13 cellular contexts compared by ENCODE assay signal in the genomic region with DNA sequence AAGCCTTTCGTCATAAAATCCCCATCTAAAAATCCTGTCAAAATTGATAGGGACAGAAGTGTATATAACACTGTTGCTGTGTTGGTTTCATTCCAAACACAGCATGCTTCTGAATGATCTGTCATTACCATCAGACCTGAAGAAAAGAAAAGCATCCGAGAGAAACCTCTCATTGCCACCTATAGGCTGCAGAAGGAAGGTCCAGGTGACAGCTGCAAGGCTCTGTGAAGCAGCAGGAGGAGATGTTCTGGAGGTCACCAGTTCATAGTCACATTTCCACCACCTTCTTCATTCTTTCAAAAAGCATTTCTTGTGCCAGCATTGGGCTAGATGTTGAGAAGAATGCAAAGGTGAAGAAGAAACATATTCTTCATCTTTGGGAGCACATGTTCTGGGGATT.
DNase-seq lines count a peak whose midpoint lies in the region; ATAC-seq, FAIRE-seq and TF ChIP-seq lines count a peak whose summit lies in the region.
"Had no signal": no experiment of that assay in that cellular context is flagged by ENCODE, and none has a peak within 500 bp of the region (broad histone marks: within the 10 kb centered on the region; RNA-seq: fewer than 3 reads in every experiment).

No MANE protein-coding gene starts in this region.

- peak; percentile 28 for DNase-seq in activated naive CD4-positive, alpha-beta T cell treated with anti-CD3 and anti-CD28 coated beads, Interleukin-2, amount 10 ng/mL, durations not matched to agents 7 days and 5 days
- no peak for DNase-seq in activated naive CD4-positive, alpha-beta T cell (lab: John Stamatoyannopoulos, UW)
- DNase-seq in NCI-H345 (lab: John Stamatoyannopoulos, UW) (peak; percentile 56), H1 (ENCODE audit: low read depth in 1 of 2, low spot score in 2 of 2) (no peak), posterior vena cava (ENCODE audit: low spot score) (no peak), coronary artery (ENCODE audit: low spot score) (no peak)
- no peak for DNase-seq in stimulated activated CD4-positive, alpha-beta T cell treated with anti-CD3 and anti-CD28 coated beads, Interleukin-4, amount 100 ng/mL, for 4 hours
- DNase-seq: activated B cell treated with CpG ODN at 0.5 μM for 24 hours, AML-193, colonic mucosa, MG63 had no signal

- H3K9me3 Mint-ChIP-seq in activated naive CD4-positive, alpha-beta T cell treated with anti-CD3 and anti-CD28 coated beads, Interleukin-2, amount 10 ng/mL, durations not matched to agents 7 days and 5 days = no peaks in the 10 kb centered on the region

- no peaks in the 10 kb centered on the region for H3K23me2 ChIP-seq in H1 (ENCODE audit: low read depth, low read length)

- H3K56ac ChIP-seq in H1 (replicated peaks; ENCODE audit: insufficient read length, low read depth, low read length) = no peak overlapping the region

- no peak overlapping the region for H3K18ac ChIP-seq in H1 (ENCODE audit: extremely low read depth, low read length)

- no peak overlapping the region for H2BK20ac ChIP-seq in H1 (ENCODE audit: low read length)

- H3K27me3 Mint-ChIP-seq in activated naive CD4-positive, alpha-beta T cell treated with anti-CD3 and anti-CD28 coated beads, Interleukin-2, amount 10 ng/mL, durations not matched to agents 7 days and 5 days = peaks cover 9% of the 10 kb centered on the region
- H3K27me3 Mint-ChIP-seq: activated B cell treated with CpG ODN at 0.5 μM for 24 hours; activated T-helper 17 cell treated with anti-CD3 and anti-CD28 coated beads, Interleukin-2, amount 50 U/mL, for 72 hours had no signal

- no peaks in the 10 kb centered on the region for H3K36me3 ChIP-seq in H1 (ENCODE audit: control insufficient read depth in 2 of 4, insufficient read depth in 4 of 4, low read length in 3 of 4)
- H3K36me3 ChIP-seq: colonic mucosa, MG63 had no signal

- CTCF ChIA-PET in activated naive CD4-positive, alpha-beta T cell treated with anti-CD3 and anti-CD28 coated beads, Interleukin-2, amount 10 ng/mL, durations not matched to agents 7 days and 5 days (lab: Charles Lee) = interaction anchor here (0.6 kb wide), 1 partner anchor 566 kb away, joined by 3 read pairs; no protein-coding TSS in a partner anchor
- CTCF ChIA-PET in H1 (lab: Charles Lee; ENCODE audit: partially characterized antibody) = no interaction called here

- no peaks in the 10 kb centered on the region for H3K27me3 ChIP-seq in H1 (replicated peaks in 1 of 4; ENCODE audit: control insufficient read depth in 3 of 4, extremely low read depth in 1 of 4, insufficient read depth in 3 of 4, low read length in 3 of 4)
- H3K27me3 ChIP-seq: colonic mucosa, MG63 had no signal

- POLR2A ChIA-PET in H1 (lab: Charles Lee; ENCODE audit: partially characterized antibody) = no interaction called here

- no peak for ATAC-seq in HG03139 (IDR thresholded peaks at IDR 0.05; ENCODE audit: unreplicated experiment)
- ATAC-seq: activated T-helper 17 cell treated with anti-CD3 and anti-CD28 coated beads, Interleukin-2, amount 50 U/mL, for 72 hours had no signal

- FAIRE-seq in H1 (lab: Jason Lieb, UNC) = no peak

- H3K79me1 ChIP-seq in H1 (ENCODE audit: low read depth, low read length) = no peaks in the 10 kb centered on the region

- WGBS in H1 (ENCODE audit: extremely low coverage in 1 of 2, insufficient coverage in 1 of 2, insufficient read length in 1 of 2, insufficient replicate concordance in 2 of 2, low coverage in 1 of 2, low lambda C conversion rate in 2 of 2, missing lambda C conversion rate in 1 of 2), 2 experiments = 70% methylated on average over 2 of the region's 2 CpGs; no CpG with 5 or more reads in 1 of the 2 experiments

- TF ChIP-seq RAD21 in H1 (IDR thresholded peaks at IDR 0.05 in 1 of 2, conservative IDR thresholded peaks at IDR 0.05 in 1 of 2; ENCODE audit: low read depth in 2 of 2, low read length in 2 of 2) = peak; percentile 43 to 50; a peak in 3 of 4 replicates

- H3K4me1 Mint-ChIP-seq in activated naive CD4-positive, alpha-beta T cell treated with anti-CD3 and anti-CD28 coated beads, Interleukin-2, amount 10 ng/mL, durations not matched to agents 7 days and 5 days = no peaks in the 10 kb centered on the region
- H3K4me1 Mint-ChIP-seq: activated B cell treated with CpG ODN at 0.5 μM for 24 hours; activated T-helper 17 cell treated with anti-CD3 and anti-CD28 coated beads, Interleukin-2, amount 50 U/mL, for 72 hours had no signal

- H2BK120ac ChIP-seq in H1 (replicated peaks; ENCODE audit: low read depth, low read length) = no peak overlapping the region

- TF ChIP-seq CTCF in H1 (IDR thresholded peaks at IDR 0.05; ENCODE audit: control extremely low read depth in 1 of 3, insufficient read depth in 1 of 3, low read depth in 1 of 3, low read length in 3 of 3) (peak in 2 of 3 experiments; percentile 21 to 49; a peak in 2 of 4 replicates), coronary artery (IDR thresholded peaks at IDR 0.05) (no peak)

- intact Hi-C loops in posterior vena cava (cut with DNase I) = no loop called here

- H3K79me2 ChIP-seq in H1 (ENCODE audit: control insufficient read depth in 1 of 2, insufficient read depth in 2 of 2, low read length in 2 of 2) = no peaks in the 10 kb centered on the region

- no peak overlapping the region for H3K4ac ChIP-seq in H1 (replicated peaks; ENCODE audit: insufficient read length, low read depth, low read length)

- no peak overlapping the region for H3K14ac ChIP-seq in H1 (ENCODE audit: insufficient read length)

- no peak overlapping the region for H3K4me3 Mint-ChIP-seq in activated naive CD4-positive, alpha-beta T cell treated with anti-CD3 and anti-CD28 coated beads, Interleukin-2, amount 10 ng/mL, durations not matched to agents 7 days and 5 days
- H3K4me3 Mint-ChIP-seq: activated B cell treated with CpG ODN at 0.5 μM for 24 hours; activated T-helper 17 cell treated with anti-CD3 and anti-CD28 coated beads, Interleukin-2, amount 50 U/mL, for 72 hours had no signal

- no peak for TF ChIP-seq POLR2A in H1 (IDR thresholded peaks at IDR 0.05; ENCODE audit: control extremely low read depth in 1 of 2, low read depth in 2 of 2, low read length in 2 of 2)

- H4K20me1 ChIP-seq in H1 (replicated peaks in 1 of 2; ENCODE audit: control insufficient read depth in 1 of 2, insufficient read depth in 2 of 2, low read length in 2 of 2) = no peaks in the 10 kb centered on the region

- no peak overlapping the region for H2AFZ ChIP-seq in H1 (ENCODE audit: low read length)

- no peak overlapping the region for H2AK5ac ChIP-seq in H1 (ENCODE audit: low read depth, low read length)

- H2BK5ac ChIP-seq in H1 (ENCODE audit: low read depth, low read length) = no peak overlapping the region

- H3K4me3 ChIP-seq in H1 (ENCODE audit: extremely low read depth in 1 of 4, insufficient read depth in 2 of 4, low read depth in 3 of 4, low read length in 4 of 4) (no peak overlapping the region), coronary artery (no peak overlapping the region)
- H3K4me3 ChIP-seq: colonic mucosa, MG63 had no signal

- H3K27ac ChIP-seq in H1 (ENCODE audit: low read depth, low read length) = no peak overlapping the region
- no peak overlapping the region for H3K27ac ChIP-seq in coronary artery
- H3K27ac ChIP-seq: colonic mucosa had no signal

- no peaks in the 10 kb centered on the region; a peak in 1 of 4 replicates for H3K9me3 ChIP-seq in H1 (ENCODE audit: insufficient read depth in 2 of 2, low read depth in 1 of 2, low read length in 1 of 2)
- H3K9me3 ChIP-seq: colonic mucosa, MG63 had no signal

- no peak overlapping the region for H2BK12ac ChIP-seq in H1 (ENCODE audit: low read depth, low read length)

- no peak for TF ChIP-seq EP300 in H1 (IDR thresholded peaks at IDR 0.05; ENCODE audit: borderline replicate concordance in 1 of 2, low read depth in 2 of 2, low read length in 2 of 2)

- H3K27ac Mint-ChIP-seq in activated naive CD4-positive, alpha-beta T cell treated with anti-CD3 and anti-CD28 coated beads, Interleukin-2, amount 10 ng/mL, durations not matched to agents 7 days and 5 days = no peak overlapping the region
- H3K27ac Mint-ChIP-seq: activated B cell treated with CpG ODN at 0.5 μM for 24 hours; activated T-helper 17 cell treated with anti-CD3 and anti-CD28 coated beads, Interleukin-2, amount 50 U/mL, for 72 hours had no signal

- no peak overlapping the region for H4K5ac ChIP-seq in H1 (ENCODE audit: insufficient read length, low read depth, low read length)

- no peak overlapping the region for H2BK15ac ChIP-seq in H1 (ENCODE audit: low read length)

- H3K4me1 ChIP-seq in H1 (replicated peaks in 1 of 4; ENCODE audit: control insufficient read depth in 3 of 4, insufficient read depth in 4 of 4, low read length in 3 of 4) = 0 out of 7 replicates have a peak, but pooled peaks cover 0 to 3% (median 0%) of the 10 kb centered on the region in 4 experiments
- H3K4me1 ChIP-seq: colonic mucosa had no signal

- H3K36me3 Mint-ChIP-seq in activated naive CD4-positive, alpha-beta T cell treated with anti-CD3 and anti-CD28 coated beads, Interleukin-2, amount 10 ng/mL, durations not matched to agents 7 days and 5 days = no peaks in the 10 kb centered on the region

- H4K91ac ChIP-seq in H1 (replicated peaks; ENCODE audit: insufficient read length, low read length) = no peak overlapping the region

- H3K23ac ChIP-seq in H1 (ENCODE audit: insufficient read length) = no peak overlapping the region

- H3K4me2 ChIP-seq in H1 (ENCODE audit: insufficient read depth in 1 of 2, low read depth in 2 of 2, low read length in 2 of 2) = no peak overlapping the region

- no peak overlapping the region for H3K9ac ChIP-seq in H1 (replicated peaks in 1 of 4; ENCODE audit: extremely low read depth in 1 of 4, low read depth in 3 of 4, low read length in 3 of 4)

- H4K8ac ChIP-seq in H1 (ENCODE audit: extremely low read depth, insufficient read depth, low read length) = no peak overlapping the region

TF ChIP-seq in H1, 55 proteins besides CTCF, POLR2A, EP300 and RAD21 (continues in another document):
- TF ChIP-seq GTF2F1 (IDR thresholded peaks at IDR 0.05; ENCODE audit: borderline replicate concordance, low read depth, low read length) (no peak), HDAC6 (IDR thresholded peaks at IDR 0.05; ENCODE audit: low read depth, low read length) (no peak), CEBPB (IDR thresholded peaks at IDR 0.05; ENCODE audit: low read depth, low read length) (no peak), JUN (IDR thresholded peaks at IDR 0.05; ENCODE audit: low read depth, low read length) (no peak), NRF1 (IDR thresholded peaks at IDR 0.05; ENCODE audit: low read depth, low read length) (no peak), KDM1A (IDR thresholded peaks at IDR 0.05; ENCODE audit: borderline replicate concordance, low read length) (no peak), SIRT6 (IDR thresholded peaks at IDR 0.05; ENCODE audit: low read length) (no peak), RNF2 (IDR thresholded peaks at IDR 0.05; ENCODE audit: borderline replicate concordance, low read depth, low read length, missing control alignments, poor library complexity, severe bottlenecking) (no peak), BACH1 (IDR thresholded peaks at IDR 0.05; ENCODE audit: low read length) (no peak), BCL11A (IDR thresholded peaks at IDR 0.05; ENCODE audit: low read depth in 2 of 2, low read length in 2 of 2) (no peak)
- TF ChIP-seq, protein P1, sequence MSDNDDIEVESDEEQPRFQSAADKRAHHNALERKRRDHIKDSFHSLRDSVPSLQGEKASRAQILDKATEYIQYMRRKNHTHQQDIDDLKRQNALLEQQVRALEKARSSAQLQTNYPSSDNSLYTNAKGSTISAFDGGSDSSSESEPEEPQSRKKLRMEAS (IDR thresholded peaks at IDR 0.05) = no peak

Comparison
In these comparisons a context has a peak if more than half of its experiments do, and no peak if none do; other contexts are left out.
1. DNase-seq: peak in activated naive CD4-positive, alpha-beta T cell treated with anti-CD3 and anti-CD28 coated beads, Interleukin-2, amount 10 ng/mL, durations not matched to agents 7 days and 5 days (single experiment) and NCI-H345 (single experiment); none in activated naive CD4-positive, alpha-beta T cell (0 of 4), H1 (0 of 2), stimulated activated CD4-positive, alpha-beta T cell treated with anti-CD3 and anti-CD28 coated beads, Interleukin-4, amount 100 ng/mL, for 4 hours (0 of 2), posterior vena cava (single experiment) and coronary artery (single experiment).